In the genomic region with DNA sequence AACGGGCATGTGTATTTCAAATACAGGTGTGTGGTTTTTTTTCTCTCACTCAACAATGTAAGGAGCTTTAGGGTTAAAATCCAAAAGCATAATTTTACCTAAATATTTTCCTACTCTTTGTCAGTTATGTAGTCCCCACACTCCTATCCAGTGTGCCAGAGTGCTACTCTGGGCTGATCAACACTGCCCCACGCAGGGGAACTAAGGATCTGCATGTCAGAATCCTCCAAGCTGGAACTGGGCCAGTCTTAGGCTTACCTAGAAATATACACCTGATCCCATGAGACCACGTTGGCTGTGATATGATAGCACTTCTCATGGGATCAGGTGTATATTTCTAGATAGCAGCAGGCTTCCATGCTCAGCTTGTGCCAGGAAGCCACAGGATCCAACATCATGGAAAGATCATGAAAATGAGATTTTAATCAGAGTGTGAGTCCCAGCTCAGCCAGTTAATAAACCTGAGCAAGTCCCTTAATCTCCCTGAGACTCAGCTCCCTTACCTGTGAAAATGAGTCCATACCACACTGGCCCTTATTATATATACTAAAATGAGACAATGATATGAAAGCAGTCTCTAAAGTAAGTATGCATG, we compare ENCODE assay signal across 8 cellular contexts. TPM values are rescaled to one million over a fixed set of nuclear protein-coding genes. Genes with fewer than 3 reads are reported as not detected.
DNase-seq lines count a peak whose midpoint lies in the region; ATAC-seq, FAIRE-seq and TF ChIP-seq lines count a peak whose summit lies in the region.

No MANE protein-coding gene starts in this region.

- H3K4me1 ChIP-seq in RWPE2 (ENCODE audit: insufficient read depth, poor library complexity, severe bottlenecking), result no peaks in the 10 kb centered on the region

- POLR2A ChIA-PET in GM10248 (lab: Yijun Ruan, JAX), result no interaction called here

- DNase-seq in GM10248 (ENCODE audit: extremely low spot score) (peak; percentile 23), HuH-7.5 (ENCODE audit: low spot score) (peak; percentile 6), RWPE2 (ENCODE audit: low spot score) (no peak), bronchial epithelial cell (ENCODE audit: low read depth) (peak; percentile 44), nephron progenitor cell (peak; percentile 42), OCI-M2 (lab: John Stamatoyannopoulos, UW; ENCODE audit: unreplicated experiment) (no peak)

- no peak overlapping the region for H3K4me3 Mint-ChIP-seq in nephron progenitor cell

- H3K27me3 ChIP-seq in RWPE2 (ENCODE audit: insufficient read depth, poor library complexity, severe bottlenecking) (no peaks in the 10 kb centered on the region), bronchial epithelial cell (ENCODE audit: control insufficient read depth, insufficient read depth, low read length) (no peaks in the 10 kb centered on the region)

- no peak for FAIRE-seq in bronchial epithelial cell (lab: Jason Lieb, UNC)

- peak; percentile 53 for ATAC-seq in GM21528 (IDR thresholded peaks at IDR 0.05; ENCODE audit: low FRiP score, unreplicated experiment)
- ATAC-seq in RWPE2 (ENCODE audit: low read depth), result peak; percentile 62; the same call in 2 of the 3 replicates
- no peak for ATAC-seq in HG03108 (IDR thresholded peaks at IDR 0.05; ENCODE audit: unreplicated experiment)

- TF ChIP-seq CTCF in GM10248 (IDR thresholded peaks at IDR 0.05; ENCODE audit: control extremely low read depth, extremely low read depth, low read depth, missing control alignments) (peak; percentile 65), RWPE2 (IDR thresholded peaks at IDR 0.05; ENCODE audit: poor library complexity, severe bottlenecking) (peak; percentile 37), bronchial epithelial cell (IDR thresholded peaks at IDR 0.05; ENCODE audit: insufficient read depth, low read length, severe bottlenecking) (peak; percentile 67), nephron progenitor cell (IDR thresholded peaks at IDR 0.05) (peak; percentile 51)

- peaks cover 5% of the 10 kb centered on the region for H3K4me1 Mint-ChIP-seq in nephron progenitor cell

- H3K9me3 Mint-ChIP-seq in nephron progenitor cell, result no peaks in the 10 kb centered on the region

- no peaks in the 10 kb centered on the region for H3K36me3 ChIP-seq in RWPE2 (ENCODE audit: low read depth)
- H3K36me3 ChIP-seq in bronchial epithelial cell (ENCODE audit: control insufficient read depth, insufficient read depth, low read length), result no peaks in the 10 kb centered on the region

- no peak overlapping the region for H3K27ac Mint-ChIP-seq in nephron progenitor cell

- H3K9me3 ChIP-seq in RWPE2 (ENCODE audit: severe bottlenecking), result peaks cover 2% of the 10 kb centered on the region

- peaks cover under 1% of the 10 kb centered on the region for H3K36me3 Mint-ChIP-seq in nephron progenitor cell (ENCODE audit: low read depth)

- CTCF ChIA-PET in GM10248 (lab: Yijun Ruan, JAX), result interaction anchor here (0.6 to 5.5 kb wide), 54 partner anchors 8 to 391 kb away, joined by 3 to 68 read pairs (median 4); a partner anchor contains a TSS

- H3K27me3 Mint-ChIP-seq in nephron progenitor cell (ENCODE audit: low read depth, poor library complexity), result no peaks in the 10 kb centered on the region

- no peak overlapping the region for H3K4me3 ChIP-seq in RWPE2 (ENCODE audit: severe bottlenecking)
- no peak overlapping the region for H3K4me3 ChIP-seq in bronchial epithelial cell (ENCODE audit: low read depth, low read length)

- H3K27ac ChIP-seq in RWPE2 (ENCODE audit: poor library complexity, severe bottlenecking), result no peak overlapping the region

RNA-seq across cellular contexts. Expression of a gene that starts 29.7 kb away (rescaled TPM):
- not detected in 2 replicates for total RNA-seq in bronchial epithelial cell

Comparison
In these comparisons a context has a peak if more than half of its experiments do, and no peak if none do; other contexts are left out.
1. DNase-seq: peak in GM10248 (single experiment), HuH-7.5 (single experiment), bronchial epithelial cell (single experiment) and nephron progenitor cell (single experiment); none in RWPE2 (single experiment) and OCI-M2 (single experiment).
2. Peak in every context shown above with its lines, with median percentiles within 50 percentile points of each other: CTCF ChIP-seq.